In the genomic region with DNA sequence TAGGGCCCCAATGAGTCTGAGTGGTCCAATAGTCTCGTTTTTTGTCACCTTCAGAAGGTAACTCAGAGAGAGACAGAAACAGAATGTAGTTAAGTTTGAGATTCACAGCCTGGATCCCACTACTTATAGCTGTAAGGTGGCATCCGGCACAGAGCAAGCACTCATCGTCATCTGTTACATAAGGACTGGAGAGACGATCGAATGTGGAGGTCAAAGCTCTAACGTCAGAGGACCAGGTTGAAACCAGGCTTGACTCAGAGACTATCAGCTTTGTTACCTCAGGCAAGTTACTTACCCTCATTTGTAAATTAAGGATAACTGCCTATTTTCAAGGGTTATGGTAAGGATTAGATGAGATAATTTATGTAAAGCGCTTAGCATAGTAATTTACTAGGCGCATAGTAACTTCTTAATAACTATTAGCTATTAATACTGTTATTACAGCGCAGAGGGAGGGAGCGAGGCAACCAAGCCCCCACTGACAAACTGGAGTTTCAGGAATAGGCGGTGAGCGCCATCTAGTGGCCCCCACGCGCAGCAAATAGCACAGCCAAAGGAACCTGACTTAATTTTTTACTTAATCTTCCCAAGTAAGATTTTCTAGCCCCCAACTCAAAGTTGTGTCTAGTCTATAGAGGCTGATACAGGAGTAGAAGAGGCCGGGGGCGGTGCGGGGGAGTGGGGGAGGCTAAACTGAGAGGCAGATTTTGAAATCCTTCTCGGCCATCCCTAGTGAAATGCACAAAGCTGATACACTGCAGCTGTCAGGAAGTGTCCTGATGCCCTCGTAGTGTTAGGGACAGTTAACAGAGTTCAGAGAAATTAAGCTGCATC, we compare ENCODE assay signal across 8 cellular contexts. TPM values are rescaled to one million over a fixed set of nuclear protein-coding genes. Genes with fewer than 3 reads are reported as not detected.
A peak's percentile ranks its signal among the peaks of the same experiment; 100 is the strongest.
DNase-seq lines count a peak whose midpoint lies in the region; ATAC-seq and TF ChIP-seq lines count a peak whose summit lies in the region.

No MANE protein-coding gene starts in this region.

- H3K79me2 ChIP-seq in OCI-LY1 (ENCODE audit: insufficient read depth, low read length): no peaks in the 10 kb centered on the region

- no peak for TF ChIP-seq POLR2A in heart left ventricle (IDR thresholded peaks at IDR 0.05)

- H3K4me1 ChIP-seq in OCI-LY1 (ENCODE audit: insufficient read depth, low read length, severe bottlenecking) (no peaks in the 10 kb centered on the region), heart left ventricle (no peaks in the 10 kb centered on the region)

- H2AFZ ChIP-seq in OCI-LY1 (ENCODE audit: low read length): no peak overlapping the region

- H3K27ac ChIP-seq in OCI-LY1 (ENCODE audit: low read depth, low read length, poor library complexity, severe bottlenecking) (no peak overlapping the region), heart left ventricle (no peak overlapping the region)

- DNase-seq in AG10803 (ENCODE audit: low read depth): peak; percentile 28
- DNase-seq in activated effector memory CD4-positive, alpha-beta T cell treated with anti-CD3 and anti-CD28 coated beads, Interleukin-2, amount 50 U/mL, for 16 hours: peak; percentile 79
- DNase-seq in heart left ventricle: peak in 2 of 5 donors; percentile 33 to 73
- DNase-seq in retinal pigment epithelial cell (ENCODE audit: low read depth): no peak
- DNase-seq in putamen (ENCODE audit: low spot score): no peak

- H3K9me2 ChIP-seq in OCI-LY1 (ENCODE audit: low read depth, low read length): no peaks in the 10 kb centered on the region

- no peaks in the 10 kb centered on the region for H4K20me1 ChIP-seq in OCI-LY1 (ENCODE audit: insufficient read depth, low read length)

- H3K9me3 ChIP-seq in OCI-LY1 (ENCODE audit: low read length) (no peaks in the 10 kb centered on the region), heart left ventricle (no peaks in the 10 kb centered on the region)

- no peaks in the 10 kb centered on the region for H3F3A ChIP-seq in OCI-LY1 (ENCODE audit: insufficient read depth, low read length)

- ATAC-seq in GM18502 (IDR thresholded peaks at IDR 0.05; ENCODE audit: poor library complexity, unreplicated experiment) (peak; percentile 79), HG03097 (IDR thresholded peaks at IDR 0.05; ENCODE audit: low FRiP score, unreplicated experiment) (peak; percentile 69), heart left ventricle (peak in 2 of 4 donors; percentile 18 to 60)

- H3K4me2 ChIP-seq in OCI-LY1 (ENCODE audit: low read length): no peak overlapping the region

- no peak overlapping the region for H3K4me3 ChIP-seq in AG10803 (ENCODE audit: low read length)
- no peak overlapping the region for H3K4me3 ChIP-seq in OCI-LY1 (ENCODE audit: low read depth, low read length, poor library complexity, severe bottlenecking)
- no peak overlapping the region for H3K4me3 ChIP-seq in heart left ventricle
- no peak overlapping the region for H3K4me3 ChIP-seq in retinal pigment epithelial cell (ENCODE audit: low read length)

- H3K9ac ChIP-seq in OCI-LY1 (ENCODE audit: low read length): no peak overlapping the region

- no peaks in the 10 kb centered on the region for H3K36me3 ChIP-seq in OCI-LY1 (ENCODE audit: insufficient read depth, low read length)
- H3K36me3 ChIP-seq in heart left ventricle: no peaks in the 10 kb centered on the region

- intact Hi-C loops in heart left ventricle (cut with DNase I): loop anchor here in 9 of 10 donors (2.0 to 10.0 kb wide), 7 partner anchors 511 to 1828 kb away; partner anchors contain the start of gene LRRC4C (in 1 of the 9)

- no peaks in the 10 kb centered on the region; the same call in 1 of the 2 replicates for H3K27me3 ChIP-seq in OCI-LY1 (ENCODE audit: insufficient read depth, low read length)
- peaks cover 0 to 45% (median 4%) of the 10 kb centered on the region in 9 donors for H3K27me3 ChIP-seq in heart left ventricle

- WGBS in heart left ventricle, 4 donors: 14 to 18% (median 16%) methylated on average over 19 of the region's 19 CpGs

- TF ChIP-seq CTCF in AG10803 (conservative IDR thresholded peaks at IDR 0.05; ENCODE audit: low read length) (peak; percentile 81), OCI-LY1 (IDR thresholded peaks at IDR 0.05; ENCODE audit: low read length) (peak; percentile 90), heart left ventricle (IDR thresholded peaks at IDR 0.05) (peak; percentile 76 to 93 (median 90)), retinal pigment epithelial cell (conservative IDR thresholded peaks at IDR 0.05; ENCODE audit: low read depth, low read length) (peak; percentile 91)

RNA-seq across cellular contexts. Expression of gene API5, which starts 29.0 kb away (rescaled TPM):
- 10 to 100 TPM; 37.2 to 57.9 (median 43.5) TPM for total RNA-seq in heart left ventricle
- polyA plus RNA-seq in heart left ventricle: 10 to 100 TPM; 11.4 to 39.5 TPM

Comparison
In these comparisons a context has a peak if more than half of its experiments do, and no peak if none do; other contexts are left out.
1. DNase-seq: peak in AG10803 (single experiment) and activated effector memory CD4-positive, alpha-beta T cell treated with anti-CD3 and anti-CD28 coated beads, Interleukin-2, amount 50 U/mL, for 16 hours (single experiment); none in retinal pigment epithelial cell (single experiment) and putamen (single experiment).
2. Peak in every context shown above with its lines, with median percentiles within 50 percentile points of each other: CTCF ChIP-seq.